24 cellular contexts compared by ENCODE assay signal in the genomic region with DNA sequence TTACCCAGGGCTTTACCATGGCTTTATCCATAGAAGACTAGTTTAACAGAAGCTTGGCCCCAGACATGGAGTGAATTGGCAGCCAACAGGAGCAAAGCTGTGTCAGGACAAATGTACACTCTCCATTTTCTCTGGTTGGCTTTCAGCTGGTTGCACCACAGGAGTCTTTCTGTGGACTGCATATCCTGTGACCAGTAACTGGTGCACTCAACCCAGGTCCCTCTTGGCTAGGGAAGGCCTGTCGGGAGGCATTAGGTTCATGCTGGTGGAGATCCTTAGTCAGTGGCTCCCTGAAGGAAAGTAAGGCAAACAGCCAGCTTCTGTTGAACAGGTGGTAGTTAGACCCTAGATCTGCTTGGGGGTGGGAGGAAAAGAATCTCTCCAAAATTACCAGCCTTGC.
DNase-seq lines count a peak whose midpoint lies in the region; ATAC-seq and TF ChIP-seq lines count a peak whose summit lies in the region.
"Had no signal": no experiment of that assay in that cellular context is flagged by ENCODE, and none has a peak within 500 bp of the region (broad histone marks: within the 10 kb centered on the region; RNA-seq: fewer than 3 reads in every experiment).

No MANE protein-coding gene starts in this region.

- H3K4me1 Mint-ChIP-seq in WTC11 = peaks cover 20% of the 10 kb centered on the region
- H3K4me1 Mint-ChIP-seq: activated CD4-positive, alpha-beta T cell treated with anti-CD3 and anti-CD28 coated beads, Interleukin-2, amount 10 ng/mL, durations not matched to agents 24 days and 14 days; activated naive CD8-positive, alpha-beta T cell treated with anti-CD3 and anti-CD28 coated beads, Interleukin-2, amount 10 ng/mL, durations not matched to agents 7 days and 5 days; CD8-positive, alpha-beta memory T cell had no signal

- H2BK5ac ChIP-seq in mesendoderm (ENCODE audit: low read length) = no peak overlapping the region

- no peaks in the 10 kb centered on the region for H3K79me1 ChIP-seq in mesendoderm (ENCODE audit: low read length)

- H3K27ac Mint-ChIP-seq in WTC11 = no peak overlapping the region
- H3K27ac Mint-ChIP-seq: activated CD4-positive, alpha-beta T cell treated with anti-CD3 and anti-CD28 coated beads, Interleukin-2, amount 10 ng/mL, durations not matched to agents 24 days and 14 days; activated naive CD8-positive, alpha-beta T cell treated with anti-CD3 and anti-CD28 coated beads, Interleukin-2, amount 10 ng/mL, durations not matched to agents 7 days and 5 days; activated T-cell treated with anti-CD3 and anti-CD28 coated beads, Interleukin-2, amount 50 U/mL, for 24 hours; CD8-positive, alpha-beta memory T cell; natural killer cell treated with Interleukin-12 subunit alpha and Interleukin-12 subunit beta and Interleukin-15 and Interleukin-18, amount 100 ng/mL, for 72 hours had no signal

- H3K56ac ChIP-seq in mesendoderm (ENCODE audit: low read length) = no peak overlapping the region

- no peak for TF ChIP-seq EP300 in Ishikawa (IDR thresholded peaks at IDR 0.05; ENCODE audit: borderline replicate concordance)

- H3K9me3 Mint-ChIP-seq in WTC11 = no peaks in the 10 kb centered on the region
- H3K9me3 Mint-ChIP-seq: activated CD4-positive, alpha-beta T cell treated with anti-CD3 and anti-CD28 coated beads, Interleukin-2, amount 10 ng/mL, durations not matched to agents 24 days and 14 days; activated naive CD8-positive, alpha-beta T cell treated with anti-CD3 and anti-CD28 coated beads, Interleukin-2, amount 10 ng/mL, durations not matched to agents 7 days and 5 days; activated T-cell treated with anti-CD3 and anti-CD28 coated beads, Interleukin-2, amount 50 U/mL, for 24 hours; CD8-positive, alpha-beta memory T cell; natural killer cell treated with Interleukin-12 subunit alpha and Interleukin-12 subunit beta and Interleukin-15 and Interleukin-18, amount 100 ng/mL, for 72 hours had no signal

- no peaks in the 10 kb centered on the region for H3K27me3 ChIP-seq in mesendoderm (ENCODE audit: insufficient read depth, low read length, poor library complexity)
- H3K27me3 ChIP-seq in hepatocyte = no peaks in the 10 kb centered on the region
- H3K27me3 ChIP-seq: ascending aorta, BE2C, gastroesophageal sphincter, stomach, thyroid gland had no signal

- H3K27me3 Mint-ChIP-seq in WTC11 (ENCODE audit: low read depth) = no peaks in the 10 kb centered on the region

- no peak for TF ChIP-seq RAD21 in Ishikawa (IDR thresholded peaks at IDR 0.05; ENCODE audit: low read depth)

- WGBS in mesendoderm (ENCODE audit: extremely low coverage, insufficient coverage, low lambda C conversion rate) = no CpG with 5 or more reads among the region's 1 CpG
- WGBS in hepatocyte (ENCODE audit: low lambda C conversion rate, missing lambda C conversion rate) = 88% methylated on average over 1 of the region's 1 CpG

- POLR2A ChIA-PET in WTC11 (lab: Charles Lee) = no interaction called here

- H4K8ac ChIP-seq in mesendoderm (ENCODE audit: low read depth, low read length) = no peak overlapping the region

- no peaks in the 10 kb centered on the region for H3K36me3 ChIP-seq in mesendoderm (ENCODE audit: control insufficient read depth, insufficient read depth, low read length)
- H3K36me3 ChIP-seq in hepatocyte (replicated peaks; ENCODE audit: insufficient read depth, low read depth) = no peaks in the 10 kb centered on the region
- H3K36me3 ChIP-seq: ascending aorta, BE2C, gastroesophageal sphincter, stomach, thyroid gland had no signal

- DNase-seq in WTC11 (ENCODE audit: low spot score) (no peak), mesendoderm (peak; percentile 1), NCI-H345 treated with DMSO at 0.1 percent for 48 hours (lab: John Stamatoyannopoulos, UW; ENCODE audit: unreplicated experiment) (no peak), medulla oblongata (ENCODE audit: extremely low spot score) (no peak), hepatocyte (ENCODE audit: low spot score) (no peak)
- DNase-seq: activated gamma-delta T cell; activated naive CD8-positive, alpha-beta T cell treated with anti-CD3 and anti-CD28 coated beads, Interleukin-2, amount 10 ng/mL, durations not matched to agents 7 days and 5 days; activated T-cell treated with anti-CD3 and anti-CD28 coated beads, Interleukin-2, amount 50 U/mL, for 24 hours; CD8-positive, alpha-beta memory T cell; kidney; mucosa of descending colon; NCI-H1092 treated with DMSO at 0.1 percent for 48 hours; NCI-H1930; stomach; thyroid gland had no signal

- H3K4me3 Mint-ChIP-seq in WTC11 = no peak overlapping the region
- H3K4me3 Mint-ChIP-seq: activated CD4-positive, alpha-beta T cell treated with anti-CD3 and anti-CD28 coated beads, Interleukin-2, amount 10 ng/mL, durations not matched to agents 24 days and 14 days; activated naive CD8-positive, alpha-beta T cell treated with anti-CD3 and anti-CD28 coated beads, Interleukin-2, amount 10 ng/mL, durations not matched to agents 7 days and 5 days; activated T-cell treated with anti-CD3 and anti-CD28 coated beads, Interleukin-2, amount 50 U/mL, for 24 hours; CD8-positive, alpha-beta memory T cell; natural killer cell treated with Interleukin-12 subunit alpha and Interleukin-12 subunit beta and Interleukin-15 and Interleukin-18, amount 100 ng/mL, for 72 hours had no signal

- no peaks in the 10 kb centered on the region for H3K9me3 ChIP-seq in hepatocyte (ENCODE audit: low read depth)
- H3K9me3 ChIP-seq: ascending aorta, BE2C, gastroesophageal sphincter, mucosa of descending colon, stomach, thyroid gland had no signal

- TF ChIP-seq CTCF in WTC11 (IDR thresholded peaks at IDR 0.05) = no peak
- TF ChIP-seq CTCF in hepatocyte (IDR thresholded peaks at IDR 0.05; ENCODE audit: poor library complexity) = no peak

- CTCF ChIA-PET in WTC11 (lab: Charles Lee) = interaction anchor here (0.6 to 1.8 kb wide), 9 partner anchors 40 to 440 kb away, joined by 3 to 5 read pairs (median 3); no protein-coding TSS in a partner anchor

- no peak overlapping the region for H2AK5ac ChIP-seq in mesendoderm (ENCODE audit: low read length)

- no peak overlapping the region for H3K18ac ChIP-seq in mesendoderm (ENCODE audit: low read length)

- no peaks in the 10 kb centered on the region for H3K9me2 ChIP-seq in hepatocyte (replicated peaks; ENCODE audit: insufficient read depth)

- no peak overlapping the region for H4K5ac ChIP-seq in mesendoderm (ENCODE audit: low read length)

- H3K4me1 ChIP-seq in mesendoderm (ENCODE audit: control insufficient read depth, low read depth, low read length) (no peaks in the 10 kb centered on the region), hepatocyte (ENCODE audit: insufficient read depth) (no peaks in the 10 kb centered on the region)
- H3K4me1 ChIP-seq: ascending aorta, gastroesophageal sphincter, stomach, thyroid gland had no signal

- H3K23ac ChIP-seq in mesendoderm (ENCODE audit: low read length) = no peak overlapping the region

- H3K27ac ChIP-seq in mesendoderm (ENCODE audit: low read depth, low read length) (no peak overlapping the region), hepatocyte (no peak overlapping the region)
- H3K27ac ChIP-seq: ascending aorta, gastroesophageal sphincter, skin epidermis, stomach, thyroid gland, VCaP had no signal

- ATAC-seq in GM19395 (IDR thresholded peaks at IDR 0.05; ENCODE audit: unreplicated experiment) = peak; percentile 14
- ATAC-seq in WTC11 = peak; percentile 31
- ATAC-seq: gastroesophageal sphincter; mucosa of descending colon; natural killer cell treated with Interleukin-12 subunit alpha and Interleukin-12 subunit beta and Interleukin-15 and Interleukin-18, amount 100 ng/mL, for 72 hours had no signal

- no peak overlapping the region for H2BK15ac ChIP-seq in mesendoderm (replicated peaks; ENCODE audit: low read depth)

- H3K4ac ChIP-seq in mesendoderm (ENCODE audit: low read depth, low read length) = no peak overlapping the region

- H3K4me3 ChIP-seq in mesendoderm (ENCODE audit: low read length) = no peak overlapping the region
- H3K4me3 ChIP-seq in hepatocyte = no peak overlapping the region
- H3K4me3 ChIP-seq: ascending aorta, gastroesophageal sphincter, mucosa of descending colon, skin epidermis, stomach, thyroid gland had no signal

- H3K9ac ChIP-seq in mesendoderm (ENCODE audit: low read length) = no peak overlapping the region

- no peaks in the 10 kb centered on the region for H3K36me3 Mint-ChIP-seq in WTC11
- H3K36me3 Mint-ChIP-seq: activated naive CD8-positive, alpha-beta T cell treated with anti-CD3 and anti-CD28 coated beads, Interleukin-2, amount 10 ng/mL, durations not matched to agents 7 days and 5 days; CD8-positive, alpha-beta memory T cell; natural killer cell treated with Interleukin-12 subunit alpha and Interleukin-12 subunit beta and Interleukin-15 and Interleukin-18, amount 100 ng/mL, for 72 hours had no signal

- no peak overlapping the region for H3K4me2 ChIP-seq in mesendoderm (ENCODE audit: low read length)
- no peak overlapping the region for H3K4me2 ChIP-seq in hepatocyte

- no peak overlapping the region for H2AFZ ChIP-seq in hepatocyte

- H2BK120ac ChIP-seq in mesendoderm (ENCODE audit: low read depth, low read length) = no peak overlapping the region

- no peaks in the 10 kb centered on the region for H3K79me2 ChIP-seq in mesendoderm (ENCODE audit: control insufficient read depth, insufficient read depth, low read length)
- H3K79me2 ChIP-seq in hepatocyte = no peaks in the 10 kb centered on the region

- H4K20me1 ChIP-seq in hepatocyte (ENCODE audit: insufficient read depth, poor library complexity, severe bottlenecking) = no peaks in the 10 kb centered on the region

TF ChIP-seq in Ishikawa, 13 proteins besides CTCF, POLR2A, EP300 and RAD21:
- TF ChIP-seq, protein P1, sequence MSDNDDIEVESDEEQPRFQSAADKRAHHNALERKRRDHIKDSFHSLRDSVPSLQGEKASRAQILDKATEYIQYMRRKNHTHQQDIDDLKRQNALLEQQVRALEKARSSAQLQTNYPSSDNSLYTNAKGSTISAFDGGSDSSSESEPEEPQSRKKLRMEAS (IDR thresholded peaks at IDR 0.05) = no peak
- 0 out of 2 replicates have a peak, but pooled peaks have one; percentile 43 for TF ChIP-seq YY1 (IDR thresholded peaks at IDR 0.05; ENCODE audit: low read depth)

TF ChIP-seq in WTC11, 78 proteins besides CTCF, POLR2A, EP300 and RAD21 (continues in another document):
- TF ChIP-seq ZNF219 (CRISPR knock-in tag; IDR thresholded peaks at IDR 0.05; ENCODE audit: borderline replicate concordance) = no peak
- TF ChIP-seq, protein P2, sequence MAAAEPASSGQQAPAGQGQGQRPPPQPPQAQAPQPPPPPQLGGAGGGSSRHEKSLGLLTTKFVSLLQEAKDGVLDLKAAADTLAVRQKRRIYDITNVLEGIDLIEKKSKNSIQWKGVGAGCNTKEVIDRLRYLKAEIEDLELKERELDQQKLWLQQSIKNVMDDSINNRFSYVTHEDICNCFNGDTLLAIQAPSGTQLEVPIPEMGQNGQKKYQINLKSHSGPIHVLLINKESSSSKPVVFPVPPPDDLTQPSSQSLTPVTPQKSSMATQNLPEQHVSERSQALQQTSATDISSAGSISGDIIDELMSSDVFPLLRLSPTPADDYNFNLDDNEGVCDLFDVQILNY (CRISPR knock-in tag; IDR thresholded peaks at IDR 0.05) = no peak
- TF ChIP-seq, protein P3, sequence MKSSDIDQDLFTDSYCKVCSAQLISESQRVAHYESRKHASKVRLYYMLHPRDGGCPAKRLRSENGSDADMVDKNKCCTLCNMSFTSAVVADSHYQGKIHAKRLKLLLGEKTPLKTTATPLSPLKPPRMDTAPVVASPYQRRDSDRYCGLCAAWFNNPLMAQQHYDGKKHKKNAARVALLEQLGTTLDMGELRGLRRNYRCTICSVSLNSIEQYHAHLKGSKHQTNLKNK (CRISPR knock-in tag; IDR thresholded peaks at IDR 0.05) = no peak
